22 cellular contexts compared by ENCODE assay signal in genomic region chr16:47687694-47688093, GRCh38.
A peak's percentile ranks its signal among the peaks of the same experiment; 100 is the strongest.
DNase-seq lines count a peak whose midpoint lies in the region; ATAC-seq, FAIRE-seq and TF ChIP-seq lines count a peak whose summit lies in the region.
"Had no signal": no experiment of that assay in that cellular context is flagged by ENCODE, and none has a peak within 500 bp of the region (broad histone marks: within the 10 kb centered on the region; RNA-seq: fewer than 3 reads in every experiment).

No MANE protein-coding gene starts in this region.

- peak overlapping the region in 1 of 10 donors; percentile 28 for H3K4me3 Mint-ChIP-seq in naive thymus-derived CD4-positive, alpha-beta T cell
- H3K4me3 Mint-ChIP-seq: CD4-positive, alpha-beta T cell; IgD-negative memory B cell had no signal

- POLR2A ChIA-PET in naive thymus-derived CD4-positive, alpha-beta T cell (lab: Charles Lee): no interaction called here

- TF ChIP-seq CTCF in choroid plexus epithelial cell (conservative IDR thresholded peaks at IDR 0.05; ENCODE audit: low read depth, low read length): no peak

- no peaks in the 10 kb centered on the region for H3K4me1 ChIP-seq in naive thymus-derived CD4-positive, alpha-beta T cell (ENCODE audit: control insufficient read depth in 2 of 2, insufficient read depth in 2 of 2, low read length in 2 of 2)
- H3K4me1 ChIP-seq: A549 had no signal

- H3K9me3 Mint-ChIP-seq in naive thymus-derived CD4-positive, alpha-beta T cell: peaks cover 0 to 4% (median 0%) of the 10 kb centered on the region in 11 donors
- H3K9me3 Mint-ChIP-seq: CD4-positive, alpha-beta T cell; IgD-negative memory B cell had no signal

- peaks cover 3 to 31% (median 11%) of the 10 kb centered on the region in 3 experiments for H3K36me3 ChIP-seq in naive thymus-derived CD4-positive, alpha-beta T cell (ENCODE audit: control insufficient read depth in 2 of 3, insufficient read depth in 3 of 3, low read length in 3 of 3)

- H3K27ac ChIP-seq in naive thymus-derived CD4-positive, alpha-beta T cell (ENCODE audit: low read depth, low read length): no peak overlapping the region
- H3K27ac ChIP-seq: A549 had no signal

- CTCF ChIA-PET in naive thymus-derived CD4-positive, alpha-beta T cell (lab: Charles Lee): no interaction called here

- peaks cover 4 to 10% (median 6%) of the 10 kb centered on the region in 7 donors for H3K4me1 Mint-ChIP-seq in naive thymus-derived CD4-positive, alpha-beta T cell
- H3K4me1 Mint-ChIP-seq: IgD-negative memory B cell had no signal

- FAIRE-seq in H54 (lab: Jason Lieb, UNC): peak; percentile 41
- FAIRE-seq: A549, GM12892 had no signal

- H3K27me3 ChIP-seq in naive thymus-derived CD4-positive, alpha-beta T cell (ENCODE audit: control insufficient read depth in 2 of 2, insufficient read depth in 2 of 2, low read length in 2 of 2): no peaks in the 10 kb centered on the region

- H3K9me3 ChIP-seq in naive thymus-derived CD4-positive, alpha-beta T cell (ENCODE audit: control insufficient read depth in 2 of 3, low read length in 3 of 3): no peaks in the 10 kb centered on the region
- H3K9me3 ChIP-seq: A549 had no signal

- H3K27ac Mint-ChIP-seq in naive thymus-derived CD4-positive, alpha-beta T cell: peak overlapping the region in 5 of 9 donors; percentile 2 to 69 (median 36)
- H3K27ac Mint-ChIP-seq: CD4-positive, alpha-beta T cell; IgD-negative memory B cell had no signal

- DNase-seq in H54 (ENCODE audit: insufficient read length, low spot score): no peak
- peak; percentile 64 for DNase-seq in RPMI7951 (ENCODE audit: low read depth)
- peak; percentile 21 for DNase-seq in choroid plexus epithelial cell (ENCODE audit: low read depth)
- no peak for DNase-seq in naive thymus-derived CD4-positive, alpha-beta T cell
- DNase-seq in activated naive CD4-positive, alpha-beta T cell (lab: John Stamatoyannopoulos, UW): no peak
- DNase-seq in left lobe of liver (ENCODE audit: low spot score): no peak
- DNase-seq in RPMI8226: no peak
- DNase-seq: CD4-positive, alpha-beta T cell; EL; Kasumi-1; NCI-H1105 treated with DMSO at 0.1 percent for 48 hours; NCI-H1694 treated with DMSO at 0.1 percent for 48 hours; NCI-H2107; NCI-H2227 treated with DMSO at 0.1 percent for 48 hours; NCI-H510A treated with DMSO at 0.1 percent for 48 hours; NCI-H774; OCI-M1; SHP77 treated with DMSO at 0.1 percent for 48 hours had no signal

- intact Hi-C loops in naive thymus-derived CD4-positive, alpha-beta T cell (cut with micrococcal nuclease): no loop called here

- H3K36me3 Mint-ChIP-seq in naive thymus-derived CD4-positive, alpha-beta T cell: peaks cover 16 to 64% (median 44%) of the 10 kb centered on the region in 5 donors

- no peak for TF ChIP-seq POLR2A in H54 (IDR thresholded peaks at IDR 0.05; ENCODE audit: low read depth, low read length)

- no peak overlapping the region for H3K4me3 ChIP-seq in choroid plexus epithelial cell (ENCODE audit: low read depth, low read length)
- no peak overlapping the region for H3K4me3 ChIP-seq in naive thymus-derived CD4-positive, alpha-beta T cell (ENCODE audit: low read length)
- H3K4me3 ChIP-seq: A549 had no signal

- no peak for ATAC-seq in naive thymus-derived CD4-positive, alpha-beta T cell
- no peak for ATAC-seq in HG03521 (IDR thresholded peaks at IDR 0.05; ENCODE audit: unreplicated experiment)
- no peak for ATAC-seq in left lobe of liver
- ATAC-seq: A549 had no signal

- no peaks in the 10 kb centered on the region for H3K27me3 Mint-ChIP-seq in naive thymus-derived CD4-positive, alpha-beta T cell
- H3K27me3 Mint-ChIP-seq: CD4-positive, alpha-beta T cell; IgD-negative memory B cell had no signal

Comparison
In these comparisons a context has a peak if more than half of its experiments do, and no peak if none do; other contexts are left out.
1. DNase-seq: peak in RPMI7951 (single experiment) and choroid plexus epithelial cell (single experiment); none in H54 (single experiment), naive thymus-derived CD4-positive, alpha-beta T cell (0 of 9), activated naive CD4-positive, alpha-beta T cell (0 of 4), left lobe of liver (single experiment) and RPMI8226 (single experiment).